ENCODE assay signal across 9 cellular contexts in genomic region chr22:41951898-41952474, GRCh38.
DNase-seq lines count a peak whose midpoint lies in the region; ATAC-seq lines count a peak whose summit lies in the region.
"Had no signal": no experiment of that assay in that cellular context is flagged by ENCODE, and none has a peak within 500 bp of the region (broad histone marks: within the 10 kb centered on the region; RNA-seq: fewer than 3 reads in every experiment).

Gene SMIM45, plus strand, starts transcription at chr22:41952150.

- H3K9ac ChIP-seq in BLaER1 treated with 17β-estradiol and CSF1 and Interleukin-3, amounts not matched to agents 10 nM and 100 nM: peak within 1 kb of the TSS in 5 of 11 experiments; percentile 2 to 50 (median 12); a peak in 2 of 22 replicates

- peak; percentile 91 for DNase-seq in NAMALWA (ENCODE audit: low spot score)
- DNase-seq in astrocyte of the hippocampus (ENCODE audit: low read depth, low spot score): peak; percentile 44
- DNase-seq in myocyte (ENCODE audit: low read depth): peak; percentile 12
- DNase-seq in GM19238 (ENCODE audit: insufficient read length, low spot score): no peak
- no peak for DNase-seq in HPDE6-E6E7 (ENCODE audit: extremely low spot score)
- DNase-seq: psoas muscle had no signal

- H3K9me3 ChIP-seq in BLaER1 treated with 17β-estradiol and CSF1 and Interleukin-3, amounts not matched to agents 10 nM and 100 nM (replicated peaks in 1 of 11): no peaks in the 10 kb centered on the region
- H3K9me3 ChIP-seq: psoas muscle had no signal

- ATAC-seq in GM18520 (IDR thresholded peaks at IDR 0.05; ENCODE audit: unreplicated experiment) (no peak), HG02870 (IDR thresholded peaks at IDR 0.05; ENCODE audit: unreplicated experiment) (no peak)
- ATAC-seq: psoas muscle had no signal

- 0 out of 22 replicates have a peak, but pooled peaks cover 0 to 10% (median 0%) of the 10 kb centered on the region in 11 experiments for H4K20me1 ChIP-seq in BLaER1 treated with 17β-estradiol and CSF1 and Interleukin-3, amounts not matched to agents 10 nM and 100 nM

- H3K4me1 ChIP-seq in BLaER1 treated with 17β-estradiol and CSF1 and Interleukin-3, amounts not matched to agents 10 nM and 100 nM: peaks cover 30 to 71% (median 66%) of the 10 kb centered on the region in 10 experiments
- H3K4me1 ChIP-seq: psoas muscle had no signal

- H3K27ac ChIP-seq in BLaER1 treated with 17β-estradiol and CSF1 and Interleukin-3, amounts not matched to agents 10 nM and 100 nM: peak within 1 kb of the TSS in 2 of 11 experiments; percentile 11 to 31; a peak in 1 of 22 replicates
- H3K27ac ChIP-seq: psoas muscle had no signal

- H3K4me2 ChIP-seq in BLaER1 treated with 17β-estradiol and CSF1 and Interleukin-3, amounts not matched to agents 10 nM and 100 nM: peak within 1 kb of the TSS; percentile 29 to 99 (median 72)

- H3K27me3 ChIP-seq in BLaER1 treated with 17β-estradiol and CSF1 and Interleukin-3, amounts not matched to agents 10 nM and 100 nM: no peaks in the 10 kb centered on the region

- H3K36me3 ChIP-seq in BLaER1 treated with 17β-estradiol and CSF1 and Interleukin-3, amounts not matched to agents 10 nM and 100 nM: no peaks in the 10 kb centered on the region

- no peak within 1 kb of the TSS for H3K4me3 ChIP-seq in BLaER1 treated with 17β-estradiol and CSF1 and Interleukin-3, amounts not matched to agents 10 nM and 100 nM
- H3K4me3 ChIP-seq: psoas muscle had no signal

Comparison
In these comparisons a context has a peak if more than half of its experiments do, and no peak if none do; other contexts are left out.
1. DNase-seq: peak in NAMALWA (single experiment), astrocyte of the hippocampus (single experiment) and myocyte (single experiment); none in GM19238 (single experiment) and HPDE6-E6E7 (single experiment).